In genomic region chr22:46563381-46564083, GRCh38 we compare ENCODE assay signal across 8 cellular contexts. TPM values are rescaled to one million over a fixed set of nuclear protein-coding genes. Genes with fewer than 3 reads are reported as not detected.
DNase-seq lines count a peak whose midpoint lies in the region; ATAC-seq and TF ChIP-seq lines count a peak whose summit lies in the region.

No MANE protein-coding gene starts in this region.

- H3K36me3 ChIP-seq in KMS-11 (ENCODE audit: insufficient read depth) (no peaks in the 10 kb centered on the region), rectal smooth muscle tissue (ENCODE audit: control insufficient read depth, insufficient read depth, low read length) (no peaks in the 10 kb centered on the region)

- no peak for TF ChIP-seq POLR2A in GM18505 (IDR thresholded peaks at IDR 0.05; ENCODE audit: borderline replicate concordance, extremely low read depth, insufficient read depth, insufficient read length)

- H3K27me3 ChIP-seq in KMS-11 (ENCODE audit: insufficient read depth, low read depth), result no peaks in the 10 kb centered on the region; the same call in 1 of the 2 replicates
- no peaks in the 10 kb centered on the region for H3K27me3 ChIP-seq in rectal smooth muscle tissue (ENCODE audit: control insufficient read depth, insufficient read depth, low read length)

- H4K20me1 ChIP-seq in KMS-11 (ENCODE audit: insufficient read depth), result no peaks in the 10 kb centered on the region

- DNase-seq in Daoy (ENCODE audit: low read depth) (peak; percentile 64), SHP77 treated with DMSO at 0.1 percent for 48 hours (lab: John Stamatoyannopoulos, UW) (peak; percentile 88), activated gamma-delta T cell (lab: John Stamatoyannopoulos, UW) (peak; percentile 36), head of caudate nucleus (peak; percentile 43 to 84 (median 68))

- no peak overlapping the region for H3K27ac ChIP-seq in KMS-11
- no peak overlapping the region for H3K27ac ChIP-seq in rectal smooth muscle tissue (ENCODE audit: low read depth, low read length)

- no peak overlapping the region for H3K4me3 ChIP-seq in KMS-11 (IDR thresholded peaks at IDR 0.05; ENCODE audit: insufficient read depth, low read depth, low read length)
- H3K4me3 ChIP-seq in rectal smooth muscle tissue (ENCODE audit: low read length), result peak overlapping the region; percentile 19

- H3K9ac ChIP-seq in KMS-11 (no peak overlapping the region), rectal smooth muscle tissue (ENCODE audit: low read length) (no peak overlapping the region)

- ATAC-seq in GM18505 (IDR thresholded peaks at IDR 0.05; ENCODE audit: unreplicated experiment), result no peak
- no peak for ATAC-seq in HG03139 (IDR thresholded peaks at IDR 0.05; ENCODE audit: unreplicated experiment)

- H3K4me1 ChIP-seq in KMS-11 (ENCODE audit: low read depth, poor library complexity, severe bottlenecking) (no peaks in the 10 kb centered on the region), rectal smooth muscle tissue (ENCODE audit: control insufficient read depth, insufficient read depth, low read length) (no peaks in the 10 kb centered on the region)

- intact Hi-C loops in head of caudate nucleus (cut with DNase I), result no loop called here

- no peak overlapping the region for H3K4me2 ChIP-seq in KMS-11

- peak; percentile 67 for TF ChIP-seq CTCF in KMS-11 (conservative IDR thresholded peaks at IDR 0.05; ENCODE audit: low read depth, low read length)

- peak overlapping the region; percentile 55 for H2AFZ ChIP-seq in KMS-11 (ENCODE audit: low read depth)

- H3K79me2 ChIP-seq in KMS-11 (ENCODE audit: insufficient read depth, low read depth), result no peaks in the 10 kb centered on the region

RNA-seq across cellular contexts. Expression of gene CELSR1, which starts 26.1 kb away (rescaled TPM):
- 2.9 and 4.3 TPM in 2 replicates for total RNA-seq in Daoy (2014; rRNA removed; shearing (Covaris generic))

RNA-seq across cellular contexts. Expression of gene GRAMD4, which starts 56.7 kb away (rescaled TPM):
- 8.3 and 15.4 TPM in 2 replicates for total RNA-seq in Daoy (2014; rRNA removed; shearing (Covaris generic))

Comparison
In these comparisons a context has a peak if more than half of its experiments do, and no peak if none do; other contexts are left out.
1. DNase-seq: peak in every context shown above with its lines; median percentile 88 in SHP77 treated with DMSO at 0.1 percent for 48 hours; 68 in head of caudate nucleus; 64 in Daoy; 36 in activated gamma-delta T cell.